In genomic region chr1:10046356-10047085, GRCh38 we compare ENCODE assay signal across 11 cellular contexts. TPM values are rescaled to one million over a fixed set of nuclear protein-coding genes. Genes with fewer than 3 reads are reported as not detected.
DNase-seq lines count a peak whose midpoint lies in the region; ATAC-seq and TF ChIP-seq lines count a peak whose summit lies in the region.
"Had no signal": no experiment of that assay in that cellular context is flagged by ENCODE, and none has a peak within 500 bp of the region (broad histone marks: within the 10 kb centered on the region; RNA-seq: fewer than 3 reads in every experiment).

No MANE protein-coding gene starts in this region.

- intact Hi-C loops in IMR-90 (cut with micrococcal nuclease): no loop called here

- no peak overlapping the region; the same call in 1 of the 2 replicates for H4K5ac ChIP-seq in IMR-90 (ENCODE audit: low read depth, low read length)

- peak overlapping the region; percentile 42; the same call in 1 of the 2 replicates for H3K4me2 ChIP-seq in IMR-90 (ENCODE audit: low read depth, low read length)

- no peak for TF ChIP-seq RAD21 in IMR-90 (IDR thresholded peaks at IDR 0.05; ENCODE audit: low read length)

- no peak overlapping the region for H3K27ac Mint-ChIP-seq in T-helper 2 cell treated with Interferon-gamma antibody and Interleukin-4, amounts not matched to agents 5 μg/mL and 100 μg/mL, for 36 hours
- H3K27ac Mint-ChIP-seq: activated naive CD8-positive, alpha-beta T cell treated with anti-CD3 and anti-CD28 coated beads, Interleukin-2, amount 10 ng/mL, durations not matched to agents 7 days and 5 days had no signal

- H3K4me1 ChIP-seq in IMR-90 (ENCODE audit: control insufficient read depth, insufficient read depth, low read length): peaks cover 13% of the 10 kb centered on the region
- peaks cover 39% of the 10 kb centered on the region for H3K4me1 ChIP-seq in suprapubic skin
- H3K4me1 ChIP-seq in foreskin keratinocyte: peaks cover 6% of the 10 kb centered on the region

- BruUV-seq in IMR-90 (replicated peaks; lab: Mats Ljungman, UMichigan): no TSS peak

- peaks cover 51 to 94% of the 10 kb centered on the region in 2 experiments for H3K79me1 ChIP-seq in IMR-90 (ENCODE audit: low read depth in 1 of 2, low read length in 2 of 2)

- TF ChIP-seq EP300 in suprapubic skin (IDR thresholded peaks at IDR 0.05): no peak

- no peaks in the 10 kb centered on the region for H3K27me3 Mint-ChIP-seq in T-helper 2 cell treated with Interferon-gamma antibody and Interleukin-4, amounts not matched to agents 5 μg/mL and 100 μg/mL, for 36 hours (ENCODE audit: low read depth)
- H3K27me3 Mint-ChIP-seq: activated naive CD8-positive, alpha-beta T cell treated with anti-CD3 and anti-CD28 coated beads, Interleukin-2, amount 10 ng/mL, durations not matched to agents 7 days and 5 days had no signal

- CTCF ChIA-PET in IMR-90 (lab: Yijun Ruan, JAX): interaction anchor here (0.5 to 0.6 kb wide), 2 partner anchors 13 to 230 kb away, joined by 3 read pairs; no protein-coding TSS in a partner anchor

- H2BK15ac ChIP-seq in IMR-90 (ENCODE audit: low read depth, low read length): no peak overlapping the region

- H3K23ac ChIP-seq in IMR-90 (ENCODE audit: low read depth, low read length): peak overlapping the region; percentile 59; the same call in 1 of the 2 replicates

- peak overlapping the region; percentile 48; the same call in 1 of the 2 replicates for H2AK5ac ChIP-seq in IMR-90 (ENCODE audit: low read depth, low read length)

- no peak overlapping the region for H2AFZ ChIP-seq in IMR-90 (replicated peaks; ENCODE audit: low read length, poor library complexity)

- TF ChIP-seq CTCF in IMR-90 (conservative IDR thresholded peaks at IDR 0.05; ENCODE audit: low read depth, low read length) (no peak), suprapubic skin (IDR thresholded peaks at IDR 0.05) (no peak), foreskin keratinocyte (conservative IDR thresholded peaks at IDR 0.05) (no peak)

- no peak overlapping the region for H3K4me3 Mint-ChIP-seq in T-helper 2 cell treated with Interferon-gamma antibody and Interleukin-4, amounts not matched to agents 5 μg/mL and 100 μg/mL, for 36 hours
- H3K4me3 Mint-ChIP-seq: activated naive CD8-positive, alpha-beta T cell treated with anti-CD3 and anti-CD28 coated beads, Interleukin-2, amount 10 ng/mL, durations not matched to agents 7 days and 5 days had no signal

- DNase-seq in IMR-90: no peak
- DNase-seq in medulla oblongata (ENCODE audit: extremely low spot score): peak; percentile 58
- no peak for DNase-seq in suprapubic skin (ENCODE audit: low spot score in 2 of 2)
- DNase-seq in T-helper 2 cell treated with Interferon-gamma antibody and Interleukin-4, amounts not matched to agents 5 μg/mL and 100 μg/mL, for 36 hours (ENCODE audit: low spot score): no peak
- DNase-seq in foreskin keratinocyte: no peak
- DNase-seq in iPS-NIHi7 (ENCODE audit: extremely low spot score): no peak
- DNase-seq: activated naive CD8-positive, alpha-beta T cell treated with anti-CD3 and anti-CD28 coated beads, Interleukin-2, amount 10 ng/mL, durations not matched to agents 7 days and 5 days; lower lobe of right lung; NCI-H526 treated with DMSO at 0.1 percent for 48 hours had no signal

- peaks cover 61% of the 10 kb centered on the region; the same call in 1 of the 2 replicates for H4K20me1 ChIP-seq in IMR-90 (ENCODE audit: insufficient read depth, low read length)

- no peaks in the 10 kb centered on the region for H3K9me3 ChIP-seq in IMR-90 (ENCODE audit: control insufficient read depth, insufficient read depth, low read length)
- H3K9me3 ChIP-seq in suprapubic skin: no peaks in the 10 kb centered on the region
- H3K9me3 ChIP-seq: lower lobe of right lung had no signal

- H3K14ac ChIP-seq in IMR-90 (replicated peaks; ENCODE audit: low read depth, low read length): peak overlapping the region; percentile 5; the same call in 1 of the 2 replicates

- peak overlapping the region; percentile 42; the same call in 1 of the 2 replicates for H3K4ac ChIP-seq in IMR-90 (ENCODE audit: low read depth, low read length)

- dilution Hi-C loops in IMR-90 (cut with HindIII; ENCODE audit: low sequenced_read_pairs, unreplicated experiment): no loop called here

- in situ Hi-C loops in IMR-90 (cut with MboI; ENCODE audit: low sequenced_read_pairs): no loop called here

- no peak overlapping the region for H2BK5ac ChIP-seq in IMR-90 (ENCODE audit: low read depth, low read length, poor library complexity, severe bottlenecking)

- peaks cover 7% of the 10 kb centered on the region for H3K36me3 Mint-ChIP-seq in T-helper 2 cell treated with Interferon-gamma antibody and Interleukin-4, amounts not matched to agents 5 μg/mL and 100 μg/mL, for 36 hours (ENCODE audit: low read depth)

- H3K56ac ChIP-seq in IMR-90 (ENCODE audit: extremely low read depth, insufficient read depth, low read length): no peak overlapping the region

- POLR2A ChIA-PET in IMR-90 (lab: Charles Lee; ENCODE audit: unreplicated experiment): interaction anchor here (0.6 kb wide), 1 partner anchor 265 kb away, joined by 3 read pairs; no protein-coding TSS in a partner anchor

- peaks cover 35% of the 10 kb centered on the region for H3K9me1 ChIP-seq in IMR-90 (ENCODE audit: insufficient read depth, low read length)

- peak overlapping the region; percentile 73; the same call in 1 of the 2 replicates for H3K27ac ChIP-seq in IMR-90 (ENCODE audit: insufficient read depth, low read length)
- H3K27ac ChIP-seq in cingulate gyrus (ENCODE audit: low read depth, low read length): peak overlapping the region; percentile 22
- peak overlapping the region; percentile 39 for H3K27ac ChIP-seq in suprapubic skin
- no peak overlapping the region for H3K27ac ChIP-seq in foreskin keratinocyte
- H3K27ac ChIP-seq: lower lobe of right lung had no signal

- no peak overlapping the region for H2AK9ac ChIP-seq in IMR-90 (replicated peaks; ENCODE audit: low read depth, low read length, poor library complexity)

- H4K8ac ChIP-seq in IMR-90 (ENCODE audit: low read depth in 2 of 2, low read length in 2 of 2): peak overlapping the region in 1 of 2 experiments; percentile 25; a peak in 1 of 4 replicates

- no peak overlapping the region for H3K9ac ChIP-seq in IMR-90 (ENCODE audit: low read depth, low read length)

- 61% methylated on average over 3 of the region's 8 CpGs; no CpG with 5 or more reads in 1 of the 2 experiments for WGBS in IMR-90 (ENCODE audit: extremely low coverage in 2 of 2, insufficient read length in 1 of 2), 2 experiments
- 51% methylated on average over 8 of the region's 8 CpGs for WGBS in suprapubic skin

- peak overlapping the region; percentile 8; the same call in 1 of the 2 replicates for H3K18ac ChIP-seq in IMR-90 (ENCODE audit: low read depth, low read length)

- no peak overlapping the region for H4K91ac ChIP-seq in IMR-90 (ENCODE audit: insufficient read depth, low read depth, low read length)

- H3K36me3 ChIP-seq in IMR-90 (ENCODE audit: control insufficient read depth, insufficient read depth, low read length) (peaks cover 5% of the 10 kb centered on the region), suprapubic skin (peaks cover 6% of the 10 kb centered on the region)

- H3K4me1 Mint-ChIP-seq in T-helper 2 cell treated with Interferon-gamma antibody and Interleukin-4, amounts not matched to agents 5 μg/mL and 100 μg/mL, for 36 hours (ENCODE audit: low read depth): peaks cover 2% of the 10 kb centered on the region

- no peak overlapping the region for H3K4me3 ChIP-seq in IMR-90 (ENCODE audit: insufficient read depth, low read depth, low read length)
- H3K4me3 ChIP-seq in suprapubic skin: no peak overlapping the region
- H3K4me3 ChIP-seq: lower lobe of right lung had no signal

- no peaks in the 10 kb centered on the region for H3K27me3 ChIP-seq in IMR-90 (ENCODE audit: control insufficient read depth, insufficient read depth, low read length)
- H3K27me3 ChIP-seq in suprapubic skin: no peaks in the 10 kb centered on the region
- H3K27me3 ChIP-seq in foreskin keratinocyte: no peaks in the 10 kb centered on the region

- H3K9me3 Mint-ChIP-seq in T-helper 2 cell treated with Interferon-gamma antibody and Interleukin-4, amounts not matched to agents 5 μg/mL and 100 μg/mL, for 36 hours: no peaks in the 10 kb centered on the region
- H3K9me3 Mint-ChIP-seq: activated naive CD8-positive, alpha-beta T cell treated with anti-CD3 and anti-CD28 coated beads, Interleukin-2, amount 10 ng/mL, durations not matched to agents 7 days and 5 days had no signal

- H2BK20ac ChIP-seq in IMR-90 (ENCODE audit: low read depth, low read length): peak overlapping the region; percentile 9; the same call in 1 of the 2 replicates

- no peak for TF ChIP-seq POLR2A in IMR-90 (IDR thresholded peaks at IDR 0.05; ENCODE audit: low read depth, low read length)
- TF ChIP-seq POLR2A in suprapubic skin (IDR thresholded peaks at IDR 0.05): no peak

- ATAC-seq in IMR-90 (ENCODE audit: low read depth): peak; percentile 55
- ATAC-seq in foreskin keratinocyte: no peak
- no peak for ATAC-seq in GM18511 (IDR thresholded peaks at IDR 0.05; ENCODE audit: unreplicated experiment)

- peak overlapping the region; percentile 61 for H2BK120ac ChIP-seq in IMR-90 (ENCODE audit: low read depth, low read length)

TF ChIP-seq in IMR-90, 13 proteins besides CTCF, POLR2A, EP300 and RAD21 (continues in another document):
- TF ChIP-seq CHD1 (IDR thresholded peaks at IDR 0.05; ENCODE audit: low read depth, low read length) (no peak), MAFK (IDR thresholded peaks at IDR 0.05; ENCODE audit: low read depth, low read length) (no peak), MAZ (IDR thresholded peaks at IDR 0.05; ENCODE audit: borderline replicate concordance, low read depth, low read length) (no peak), RCOR1 (IDR thresholded peaks at IDR 0.05; ENCODE audit: insufficient replicate concordance, low read length) (no peak), CEBPB (IDR thresholded peaks at IDR 0.05; ENCODE audit: low read depth, low read length) (no peak), MXI1 (IDR thresholded peaks at IDR 0.05; ENCODE audit: borderline replicate concordance, low read depth, low read length) (no peak), NFE2L2 (IDR thresholded peaks at IDR 0.05; ENCODE audit: low read depth, low read length) (no peak), RFX5 (IDR thresholded peaks at IDR 0.05; ENCODE audit: low read depth, low read length) (no peak)

RNA-seq across cellular contexts. Expression of gene UBE4B, which starts 13.8 kb away (rescaled TPM):
- 39.3 and 41.9 TPM in 2 replicates for total RNA-seq in IMR-90 (2012; rRNA removed)
- polyA plus RNA-seq in IMR-90 (2012; rRNA removed): 24.6 and 26.5 TPM in 2 replicates
- 13.6 and 17.6 TPM in 2 replicates for polyA plus RNA-seq in IMR-90 (2012; cell fraction: cytosol; rRNA removed)
- 28.2 and 61.0 TPM in 2 replicates for polyA plus RNA-seq in IMR-90 (2012; cell fraction: nucleus; rRNA removed; ENCODE audit: low replicate concordance)
- total RNA-seq in suprapubic skin: 100 to 1,000 TPM in 2 of 4 donors, 10 to 100 TPM in 2; 65.6 to 145 (median 96.5) TPM
- 36.2 and 37.2 TPM in 2 replicates for total RNA-seq in foreskin keratinocyte
- 11.4 and 13.2 TPM in 2 replicates for polyA plus RNA-seq in foreskin keratinocyte

RNA-seq across cellular contexts. Expression of gene RBP7, which starts 49.5 kb away (rescaled TPM):
- total RNA-seq in IMR-90 (2012; rRNA removed) (not detected in 2 replicates), suprapubic skin (10 to 100 TPM; 13.0 to 34.0 (median 21.1) TPM), foreskin keratinocyte (3.6 and 6.7 TPM in 2 replicates)
- polyA plus RNA-seq in IMR-90 (2012; rRNA removed) (0.17 and 0.29 TPM in 2 replicates), foreskin keratinocyte (7.0 and 11.3 TPM in 2 replicates)
- 0.09 and 0.21 TPM in 2 replicates for polyA plus RNA-seq in IMR-90 (2012; cell fraction: cytosol; rRNA removed)
- polyA plus RNA-seq in IMR-90 (2012; cell fraction: nucleus; rRNA removed; ENCODE audit: low replicate concordance): not detected in 2 replicates
